In the genomic region with DNA sequence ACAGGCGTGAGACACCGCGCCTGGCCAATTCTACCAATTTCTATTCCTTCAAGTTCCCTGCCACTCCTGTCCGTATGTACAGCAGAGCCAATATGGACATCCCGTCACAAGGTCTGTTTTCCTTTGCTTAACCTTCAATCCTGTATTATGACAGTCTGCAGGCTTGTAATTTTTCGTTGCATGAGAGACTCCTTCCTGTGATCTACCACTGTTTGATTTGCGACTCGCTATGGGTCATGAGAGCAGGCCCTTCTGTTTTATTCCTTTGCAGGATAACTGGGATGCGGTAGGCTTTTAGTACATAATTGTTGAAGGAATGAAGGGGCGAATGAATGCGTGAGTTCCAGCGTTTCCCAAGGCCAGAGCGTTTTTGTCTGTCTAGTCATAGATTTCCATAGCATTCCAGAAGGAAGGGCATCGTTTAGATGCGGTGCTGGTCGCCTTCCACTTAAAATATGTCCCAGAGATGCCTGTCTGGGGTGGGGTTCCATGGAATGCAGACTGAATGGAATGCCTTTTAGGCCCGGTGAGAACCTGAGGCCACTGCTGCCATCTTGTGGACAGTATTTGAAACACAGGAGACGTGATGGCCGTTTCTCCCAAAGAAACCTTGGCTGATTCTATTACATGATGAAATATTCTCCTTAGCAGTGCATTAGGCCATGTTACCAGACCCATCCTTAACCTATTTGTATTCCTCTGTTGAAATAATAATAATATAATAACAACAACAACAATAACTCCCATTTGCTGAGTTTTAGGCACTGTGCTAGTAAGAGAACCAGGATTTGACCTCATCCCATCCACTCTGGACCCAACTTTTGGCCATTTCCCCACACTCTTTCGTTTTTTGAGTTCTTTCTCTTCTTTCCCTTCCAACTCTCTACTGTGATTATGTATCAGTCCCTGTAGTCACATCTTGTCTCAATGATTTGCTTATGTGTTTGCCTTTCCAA, we compare ENCODE assay signal across 8 cellular contexts.
A peak's percentile ranks its signal among the peaks of the same experiment; 100 is the strongest.
DNase-seq lines count a peak whose midpoint lies in the region; ATAC-seq and TF ChIP-seq lines count a peak whose summit lies in the region.

No MANE protein-coding gene starts in this region.

- H3K36me3 Mint-ChIP-seq in activated CD4-positive, alpha-beta memory T cell treated with anti-CD3 and anti-CD28 coated beads, Interleukin-2, amount 10 ng/mL, durations not matched to agents 7 days and 5 days (ENCODE audit: low read depth): no peaks in the 10 kb centered on the region
- no peaks in the 10 kb centered on the region for H3K36me3 Mint-ChIP-seq in endothelial cell (ENCODE audit: low read depth, unreplicated experiment)
- H3K36me3 Mint-ChIP-seq in mesothelial cell of epicardium: no peaks in the 10 kb centered on the region

- CTCF ChIA-PET in A673 (lab: Charles Lee): no interaction called here
- CTCF ChIA-PET in activated CD4-positive, alpha-beta memory T cell treated with anti-CD3 and anti-CD28 coated beads, Interleukin-2, amount 10 ng/mL, durations not matched to agents 7 days and 5 days (lab: Charles Lee): interaction anchor here (1.0 to 1.7 kb wide), 3 partner anchors 57 to 173 kb away, joined by 3 read pairs; no protein-coding TSS in a partner anchor

- intact Hi-C loops in A673 (cut with micrococcal nuclease; ENCODE audit: unreplicated experiment): loop anchor here (1.0 to 10.0 kb wide), 3 partner anchors 174 to 404 kb away; no protein-coding TSS in a partner anchor

- DNase-seq in A673 (ENCODE audit: low spot score) (peak; percentile 87), NCI-H2171 treated with DMSO at 0.1 percent for 48 hours (lab: John Stamatoyannopoulos, UW) (peak; percentile 35), endothelial cell (ENCODE audit: low spot score) (peak; percentile 76), mesothelial cell of epicardium (ENCODE audit: low spot score in 2 of 2, unreplicated experiment in 2 of 2) (peak; percentile 66 to 85)
- DNase-seq in activated CD4-positive, alpha-beta memory T cell treated with anti-CD3 and anti-CD28 coated beads, Interleukin-2, amount 10 ng/mL, durations not matched to agents 7 days and 5 days: peak; percentile 50
- DNase-seq in stimulated activated CD8-positive, alpha-beta memory T cell treated with anti-CD3 and anti-CD28 coated beads, Interleukin-7, amount 100 ng/mL, for 24 hours (ENCODE audit: low read depth): peak; percentile 19

- H3K9me3 ChIP-seq in A673 (ENCODE audit: low read depth, low read length, poor library complexity, severe bottlenecking): no peaks in the 10 kb centered on the region

- no peaks in the 10 kb centered on the region for H3K4me1 ChIP-seq in A673 (ENCODE audit: insufficient read depth, low read length, poor library complexity, severe bottlenecking)

- TF ChIP-seq CTCF in A673 (conservative IDR thresholded peaks at IDR 0.05; ENCODE audit: low read depth, low read length) (peak; percentile 83), GM12872 (IDR thresholded peaks at IDR 0.05; ENCODE audit: insufficient read depth, low read depth, low read length) (peak; percentile 82), endothelial cell (IDR thresholded peaks at IDR 0.05; ENCODE audit: unreplicated experiment) (peak; percentile 65), mesothelial cell of epicardium (IDR thresholded peaks at IDR 0.05; ENCODE audit: unreplicated experiment) (peak; percentile 85)

- H3K27ac ChIP-seq in A673 (ENCODE audit: low read depth, low read length, poor library complexity, severe bottlenecking): no peak overlapping the region

- BruUV-seq in A673 (replicated peaks; lab: Mats Ljungman, UMichigan): no TSS peak

- no peak for ATAC-seq in GM21390 (IDR thresholded peaks at IDR 0.05; ENCODE audit: unreplicated experiment)

- POLR2A ChIA-PET in A673 (lab: Charles Lee; ENCODE audit: low non-redundant PET): no interaction called here
- POLR2A ChIA-PET in activated CD4-positive, alpha-beta memory T cell treated with anti-CD3 and anti-CD28 coated beads, Interleukin-2, amount 10 ng/mL, durations not matched to agents 7 days and 5 days (lab: Charles Lee): no interaction called here

- H3K4me3 ChIP-seq in A673 (ENCODE audit: low read depth, low read length, poor library complexity, severe bottlenecking): no peak overlapping the region

- no peak overlapping the region for H3K4me3 Mint-ChIP-seq in activated CD4-positive, alpha-beta memory T cell treated with anti-CD3 and anti-CD28 coated beads, Interleukin-2, amount 10 ng/mL, durations not matched to agents 7 days and 5 days
- H3K4me3 Mint-ChIP-seq in endothelial cell (ENCODE audit: unreplicated experiment): no peak overlapping the region
- peak overlapping the region; percentile 24 for H3K4me3 Mint-ChIP-seq in mesothelial cell of epicardium

- H3K27me3 ChIP-seq in A673 (replicated peaks; ENCODE audit: insufficient read depth, low read depth, low read length, poor library complexity): no peaks in the 10 kb centered on the region

- no peaks in the 10 kb centered on the region for H3K36me3 ChIP-seq in A673 (ENCODE audit: insufficient read depth, low read length, poor library complexity, severe bottlenecking)

- H3K27ac Mint-ChIP-seq in activated CD4-positive, alpha-beta memory T cell treated with anti-CD3 and anti-CD28 coated beads, Interleukin-2, amount 10 ng/mL, durations not matched to agents 7 days and 5 days: no peak overlapping the region
- H3K27ac Mint-ChIP-seq in endothelial cell (ENCODE audit: unreplicated experiment) (no peak overlapping the region), mesothelial cell of epicardium (peak overlapping the region; percentile 100)

- H3K9me3 Mint-ChIP-seq in activated CD4-positive, alpha-beta memory T cell treated with anti-CD3 and anti-CD28 coated beads, Interleukin-2, amount 10 ng/mL, durations not matched to agents 7 days and 5 days: no peaks in the 10 kb centered on the region
- no peaks in the 10 kb centered on the region for H3K9me3 Mint-ChIP-seq in endothelial cell (ENCODE audit: unreplicated experiment)
- no peaks in the 10 kb centered on the region for H3K9me3 Mint-ChIP-seq in mesothelial cell of epicardium

- H3K4me1 Mint-ChIP-seq in activated CD4-positive, alpha-beta memory T cell treated with anti-CD3 and anti-CD28 coated beads, Interleukin-2, amount 10 ng/mL, durations not matched to agents 7 days and 5 days: no peaks in the 10 kb centered on the region
- H3K4me1 Mint-ChIP-seq in endothelial cell (ENCODE audit: unreplicated experiment): no peaks in the 10 kb centered on the region
- H3K4me1 Mint-ChIP-seq in mesothelial cell of epicardium: peaks cover 32% of the 10 kb centered on the region

- H3K27me3 Mint-ChIP-seq in activated CD4-positive, alpha-beta memory T cell treated with anti-CD3 and anti-CD28 coated beads, Interleukin-2, amount 10 ng/mL, durations not matched to agents 7 days and 5 days: peaks cover 2% of the 10 kb centered on the region
- H3K27me3 Mint-ChIP-seq in endothelial cell (ENCODE audit: unreplicated experiment) (no peaks in the 10 kb centered on the region), mesothelial cell of epicardium (ENCODE audit: low read depth) (no peaks in the 10 kb centered on the region)

Comparison
In these comparisons a context has a peak if more than half of its experiments do, and no peak if none do; other contexts are left out.
1. DNase-seq: peak in every context shown above with its lines; median percentile 87 in A673; 76 in endothelial cell; 76 in mesothelial cell of epicardium; 50 in activated CD4-positive, alpha-beta memory T cell treated with anti-CD3 and anti-CD28 coated beads, Interleukin-2, amount 10 ng/mL, durations not matched to agents 7 days and 5 days; 35 in NCI-H2171 treated with DMSO at 0.1 percent for 48 hours; 19 in stimulated activated CD8-positive, alpha-beta memory T cell treated with anti-CD3 and anti-CD28 coated beads, Interleukin-7, amount 100 ng/mL, for 24 hours.